In genomic region chr3:172140499-172141391, GRCh38 we compare ENCODE assay signal across 8 cellular contexts.
DNase-seq lines count a peak whose midpoint lies in the region; ATAC-seq, FAIRE-seq and TF ChIP-seq lines count a peak whose summit lies in the region.

No MANE protein-coding gene starts in this region.

- TF ChIP-seq CTCF in fibroblast of lung (conservative IDR thresholded peaks at IDR 0.05 in 1 of 2, IDR thresholded peaks at IDR 0.05 in 1 of 2; ENCODE audit: low read depth in 1 of 2, low read length in 2 of 2) (no peak), parathyroid adenoma (IDR thresholded peaks at IDR 0.05) (no peak)

- H3K9me3 ChIP-seq in fibroblast of lung (ENCODE audit: control insufficient read depth, insufficient read depth, low read depth, low read length) (no peaks in the 10 kb centered on the region), parathyroid adenoma (ENCODE audit: control insufficient read depth, low read length) (no peaks in the 10 kb centered on the region)

- DNase-seq in EL: peak; percentile 97
- DNase-seq in RCC 7860 (ENCODE audit: low spot score): peak; percentile 99
- DNase-seq in fibroblast of lung (ENCODE audit: low read depth in 2 of 2): peak; percentile 97 to 98
- no peak for DNase-seq in activated gamma-delta T cell (lab: John Stamatoyannopoulos, UW)
- DNase-seq in substantia nigra (lab: John Stamatoyannopoulos, UW): no peak
- no peak for DNase-seq in globus pallidus (ENCODE audit: low spot score)

- H3K27me3 ChIP-seq in fibroblast of lung (ENCODE audit: control insufficient read depth, insufficient read depth, low read length) (no peaks in the 10 kb centered on the region), parathyroid adenoma (ENCODE audit: control insufficient read depth, insufficient read depth, low read length) (no peaks in the 10 kb centered on the region)

- no peak for ATAC-seq in HG02759 (IDR thresholded peaks at IDR 0.05; ENCODE audit: unreplicated experiment)

- H3K27ac ChIP-seq in fibroblast of lung (ENCODE audit: insufficient read depth, low read length): peak overlapping the region; percentile 75
- H3K27ac ChIP-seq in parathyroid adenoma: peak overlapping the region; percentile 6
- no peak overlapping the region for H3K27ac ChIP-seq in substantia nigra (ENCODE audit: low read depth, low read length, poor library complexity, severe bottlenecking)

- H3K4me2 ChIP-seq in fibroblast of lung (ENCODE audit: extremely low read depth, insufficient read depth, low read length) (peak overlapping the region; percentile 52), parathyroid adenoma (ENCODE audit: low read length) (no peak overlapping the region)

- peak; percentile 88 for FAIRE-seq in RCC 7860 (lab: Jason Lieb, UNC)

- H3K4me3 ChIP-seq in fibroblast of lung (replicated peaks in 1 of 4; ENCODE audit: control extremely low read depth in 1 of 4, insufficient read depth in 1 of 4, low read depth in 3 of 4, low read length in 4 of 4): peak overlapping the region in 1 of 4 experiments; percentile 13
- H3K4me3 ChIP-seq in parathyroid adenoma (ENCODE audit: low read depth, low read length): no peak overlapping the region

- H2AFZ ChIP-seq in fibroblast of lung (ENCODE audit: low read length): no peak overlapping the region
- H2AFZ ChIP-seq in parathyroid adenoma: no peak overlapping the region

- H3K36me3 ChIP-seq in fibroblast of lung (ENCODE audit: control insufficient read depth, insufficient read depth, low read length) (no peaks in the 10 kb centered on the region), parathyroid adenoma (ENCODE audit: control insufficient read depth, insufficient read depth, low read length) (no peaks in the 10 kb centered on the region)

- peaks cover 33% of the 10 kb centered on the region for H3K4me1 ChIP-seq in fibroblast of lung (ENCODE audit: control insufficient read depth, extremely low read depth, insufficient read depth, low read length)
- H3K4me1 ChIP-seq in parathyroid adenoma: peaks cover 20% of the 10 kb centered on the region

- no peaks in the 10 kb centered on the region for H4K20me1 ChIP-seq in fibroblast of lung (ENCODE audit: control insufficient read depth, extremely low read depth, insufficient read depth, low read length)

- H3K9ac ChIP-seq in fibroblast of lung (ENCODE audit: insufficient read depth, low read length) (no peak overlapping the region), parathyroid adenoma (no peak overlapping the region)

- H3K79me2 ChIP-seq in fibroblast of lung (ENCODE audit: control insufficient read depth, insufficient read depth, low read length): peaks cover 60% of the 10 kb centered on the region
- peaks cover 33% of the 10 kb centered on the region for H3K79me2 ChIP-seq in parathyroid adenoma

Comparison
In these comparisons a context has a peak if more than half of its experiments do, and no peak if none do; other contexts are left out.
1. DNase-seq: peak in EL (single experiment), RCC 7860 (single experiment) and fibroblast of lung (2 of 2); none in activated gamma-delta T cell (single experiment), substantia nigra (0 of 49) and globus pallidus (single experiment).